In the genomic region with DNA sequence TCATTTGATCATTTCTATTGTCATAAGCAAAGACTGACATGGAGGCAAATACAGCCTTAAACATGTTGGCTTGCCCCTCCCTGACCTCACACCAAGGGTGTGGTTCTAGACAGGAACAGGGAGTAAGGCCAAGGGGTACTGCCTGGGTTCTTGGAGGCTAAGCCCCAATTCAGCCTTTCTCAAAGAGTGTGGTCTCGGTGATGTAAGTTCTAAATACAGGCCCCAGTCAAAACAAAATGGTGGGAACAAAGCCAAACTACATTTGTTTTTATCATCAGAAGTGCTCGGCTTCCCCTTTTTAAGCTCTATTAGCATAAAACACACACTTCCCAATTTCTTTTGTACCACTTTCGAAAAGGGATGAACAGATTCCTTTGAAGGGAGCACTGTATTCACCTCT, we compare ENCODE assay signal across 16 cellular contexts.
DNase-seq lines count a peak whose midpoint lies in the region; ATAC-seq and TF ChIP-seq lines count a peak whose summit lies in the region.
"Had no signal": no experiment of that assay in that cellular context is flagged by ENCODE, and none has a peak within 500 bp of the region (broad histone marks: within the 10 kb centered on the region; RNA-seq: fewer than 3 reads in every experiment).

No MANE protein-coding gene starts in this region.

- H3K27ac Mint-ChIP-seq in natural killer cell treated with Interleukin-12 subunit alpha and Interleukin-12 subunit beta and Interleukin-15 and Interleukin-18, amount 100 ng/mL, for 72 hours = peak overlapping the region; percentile 38 to 66
- peak overlapping the region in 1 of 2 donors; percentile 35 for H3K27ac Mint-ChIP-seq in natural killer cell

- no peak for TF ChIP-seq CTCF in natural killer cell (IDR thresholded peaks at IDR 0.05)
- TF ChIP-seq CTCF in esophagus muscularis mucosa (IDR thresholded peaks at IDR 0.05) = no peak
- TF ChIP-seq CTCF in ovary (IDR thresholded peaks at IDR 0.05) = no peak

- H3K27me3 ChIP-seq in esophagus muscularis mucosa = no peaks in the 10 kb centered on the region
- no peaks in the 10 kb centered on the region for H3K27me3 ChIP-seq in ovary
- no peaks in the 10 kb centered on the region for H3K27me3 ChIP-seq in aorta (ENCODE audit: control insufficient read depth in 1 of 2, insufficient read depth in 2 of 2, low read length in 1 of 2)
- H3K27me3 ChIP-seq: BLaER1 had no signal

- no peak for DNase-seq in natural killer cell treated with Interleukin-12 subunit alpha and Interleukin-12 subunit beta and Interleukin-15 and Interleukin-18, amount 100 ng/mL, for 72 hours (ENCODE audit: low spot score)
- DNase-seq in natural killer cell = no peak
- DNase-seq in esophagus muscularis mucosa (ENCODE audit: extremely low spot score) = no peak
- peak; percentile 28 to 53 (median 41) for DNase-seq in ovary
- DNase-seq in aorta = peak in 1 of 2 donors; percentile 53
- DNase-seq in HuH-7.5 (ENCODE audit: low spot score) = no peak
- DNase-seq in activated CD8-positive, alpha-beta memory T cell treated with anti-CD3 and anti-CD28 coated beads, Interleukin-2, amount 50 U/mL, for 4 hours = no peak
- DNase-seq: activated CD4-positive, alpha-beta T cell treated with anti-CD3 and anti-CD28 coated beads, Interleukin-2, amount 50 U/mL, for 48 hours; activated naive CD4-positive, alpha-beta T cell treated with Interleukin-2 at 50 U/mL for 16 hours; activated T-cell treated with anti-CD3 and anti-CD28 coated beads, Interleukin-2, amount 50 U/mL, for 1 hour; NCI-H1436 treated with DMSO at 0.1 percent for 48 hours; NCI-H774 had no signal

- no peaks in the 10 kb centered on the region for H3K27me3 Mint-ChIP-seq in natural killer cell treated with Interleukin-12 subunit alpha and Interleukin-12 subunit beta and Interleukin-15 and Interleukin-18, amount 100 ng/mL, for 72 hours
- H3K27me3 Mint-ChIP-seq in natural killer cell (ENCODE audit: low read depth in 2 of 2) = no peaks in the 10 kb centered on the region

- no peaks in the 10 kb centered on the region for H3K9me3 Mint-ChIP-seq in natural killer cell treated with Interleukin-12 subunit alpha and Interleukin-12 subunit beta and Interleukin-15 and Interleukin-18, amount 100 ng/mL, for 72 hours
- H3K9me3 Mint-ChIP-seq in natural killer cell = no peaks in the 10 kb centered on the region
- H3K9me3 Mint-ChIP-seq: mesothelial cell of epicardium had no signal

- H3K36me3 Mint-ChIP-seq in natural killer cell treated with Interleukin-12 subunit alpha and Interleukin-12 subunit beta and Interleukin-15 and Interleukin-18, amount 100 ng/mL, for 72 hours = peaks cover 53% of the 10 kb centered on the region
- H3K36me3 Mint-ChIP-seq in natural killer cell = peaks cover 18% of the 10 kb centered on the region
- H3K36me3 Mint-ChIP-seq: mesothelial cell of epicardium had no signal

- intact Hi-C loops in natural killer cell (cut with micrococcal nuclease) = no loop called here
- intact Hi-C loops in esophagus muscularis mucosa (cut with DNase I) = no loop called here
- intact Hi-C loops in ovary (cut with DNase I) = no loop called here
- intact Hi-C loops in aorta (cut with DNase I) = no loop called here

- ATAC-seq in natural killer cell treated with Interleukin-12 subunit alpha and Interleukin-12 subunit beta and Interleukin-15 and Interleukin-18, amount 100 ng/mL, for 72 hours = no peak
- ATAC-seq in natural killer cell (no peak), aorta (ENCODE audit: low FRiP score) (peak; percentile 66), GM21447 (IDR thresholded peaks at IDR 0.05; ENCODE audit: unreplicated experiment) (no peak)

- H3K4me1 ChIP-seq in esophagus muscularis mucosa = peaks cover 24 to 79% (median 62%) of the 10 kb centered on the region in 4 donors
- H3K4me1 ChIP-seq in ovary (ENCODE audit: insufficient read depth) = peaks cover 14% of the 10 kb centered on the region
- H3K4me1 ChIP-seq in aorta (ENCODE audit: control insufficient read depth in 1 of 2, insufficient read depth in 2 of 2, low read length in 2 of 2) = peaks cover 3% of the 10 kb centered on the region in 2 donors
- H3K4me1 ChIP-seq: BLaER1 had no signal

- 28% methylated on average over 3 of the region's 3 CpGs for whole genome bisulfite sequencing in esophagus muscularis mucosa
- 29 to 30% (median 30%) methylated on average over 3 of the region's 3 CpGs for WGBS in ovary, 3 donors
- WGBS in aorta, 2 donors = 7 to 16% methylated on average over 3 of the region's 3 CpGs

- no peak overlapping the region for H3K4me3 Mint-ChIP-seq in natural killer cell treated with Interleukin-12 subunit alpha and Interleukin-12 subunit beta and Interleukin-15 and Interleukin-18, amount 100 ng/mL, for 72 hours
- no peak overlapping the region for H3K4me3 Mint-ChIP-seq in natural killer cell
- H3K4me3 Mint-ChIP-seq: mesothelial cell of epicardium had no signal

- H3K36me3 ChIP-seq in esophagus muscularis mucosa (no peaks in the 10 kb centered on the region), ovary (no peaks in the 10 kb centered on the region), aorta (ENCODE audit: control insufficient read depth in 1 of 2, insufficient read depth in 2 of 2, low read length in 1 of 2) (no peaks in the 10 kb centered on the region)
- H3K36me3 ChIP-seq: BLaER1 had no signal

- TF ChIP-seq POLR2A in esophagus muscularis mucosa (IDR thresholded peaks at IDR 0.05; ENCODE audit: low read depth) (no peak), ovary (IDR thresholded peaks at IDR 0.05) (no peak)

- H3K9me3 ChIP-seq in esophagus muscularis mucosa (no peaks in the 10 kb centered on the region), ovary (no peaks in the 10 kb centered on the region), aorta (ENCODE audit: control insufficient read depth, low read length) (no peaks in the 10 kb centered on the region)
- H3K9me3 ChIP-seq: BLaER1 had no signal

- TF ChIP-seq EP300 in esophagus muscularis mucosa (IDR thresholded peaks at IDR 0.05) (no peak), ovary (IDR thresholded peaks at IDR 0.05) (no peak)

- peaks cover 28 to 31% of the 10 kb centered on the region in 2 donors for H3K4me1 Mint-ChIP-seq in natural killer cell treated with Interleukin-12 subunit alpha and Interleukin-12 subunit beta and Interleukin-15 and Interleukin-18, amount 100 ng/mL, for 72 hours (ENCODE audit: low read depth in 2 of 2)
- H3K4me1 Mint-ChIP-seq in natural killer cell = peaks cover 6 to 7% of the 10 kb centered on the region in 2 donors

- H3K27ac ChIP-seq in esophagus muscularis mucosa (replicated peaks in 1 of 4) (peak overlapping the region; percentile 6 to 56 (median 42)), ovary (peak overlapping the region in 1 of 2 donors; percentile 21), aorta (ENCODE audit: low read depth in 1 of 2, low read length in 2 of 2) (peak overlapping the region in 1 of 2 donors; percentile 76)
- H3K27ac ChIP-seq: BLaER1, VCaP had no signal

- H3K4me3 ChIP-seq in esophagus muscularis mucosa (no peak overlapping the region), ovary (no peak overlapping the region), aorta (ENCODE audit: low read length in 2 of 2) (no peak overlapping the region)
- H3K4me3 ChIP-seq: BLaER1 had no signal

Comparison
In these comparisons a context has a peak if more than half of its experiments do, and no peak if none do; other contexts are left out.
1. DNase-seq: peak in ovary (5 of 5); none in natural killer cell treated with Interleukin-12 subunit alpha and Interleukin-12 subunit beta and Interleukin-15 and Interleukin-18, amount 100 ng/mL, for 72 hours (single experiment), natural killer cell (single experiment), esophagus muscularis mucosa (single experiment), HuH-7.5 (single experiment) and activated CD8-positive, alpha-beta memory T cell treated with anti-CD3 and anti-CD28 coated beads, Interleukin-2, amount 50 U/mL, for 4 hours (single experiment).